8 cellular contexts compared by ENCODE assay signal in genomic region chr3:48899298-48899697, GRCh38. TPM values are rescaled to one million over a fixed set of nuclear protein-coding genes. Genes with fewer than 3 reads are reported as not detected.
DNase-seq lines count a peak whose midpoint lies in the region; ATAC-seq, FAIRE-seq and TF ChIP-seq lines count a peak whose summit lies in the region.

No MANE protein-coding gene starts in this region.

- H3K27ac ChIP-seq in SJCRH30 (no peak overlapping the region), endodermal cell (ENCODE audit: low read depth, low read length) (no peak overlapping the region), gastrocnemius medialis (peak overlapping the region; percentile 83 to 92 (median 86))

- H3K27ac Mint-ChIP-seq in endodermal cell = peak overlapping the region; percentile 87

- H3K27me3 ChIP-seq in SJCRH30 (no peaks in the 10 kb centered on the region), endodermal cell (ENCODE audit: control insufficient read depth, insufficient read depth, low read length, poor library complexity, severe bottlenecking) (no peaks in the 10 kb centered on the region), gastrocnemius medialis (no peaks in the 10 kb centered on the region)

- in situ Hi-C loops in gastrocnemius medialis (cut with MboI; ENCODE audit: low sequenced_read_pairs in 4 of 4) = no loop called here

- TF ChIP-seq POLR2A in gastrocnemius medialis (IDR thresholded peaks at IDR 0.05) = no peak

- intact Hi-C loops in gastrocnemius medialis (cut with DNase I; ENCODE audit: low total_unique reads) = no loop called here

- H3K4me3 ChIP-seq in SJCRH30 = peak overlapping the region; percentile 68
- peak overlapping the region; percentile 90 for H3K4me3 ChIP-seq in endodermal cell (ENCODE audit: low read length)
- H3K4me3 ChIP-seq in gastrocnemius medialis = peak overlapping the region in 2 of 4 donors; percentile 78 to 91

- DNase-seq in GM19239 (ENCODE audit: insufficient read length, low spot score) (no peak), SJCRH30 (no peak), endodermal cell (no peak), gastrocnemius medialis (no peak), UCSD-AML1 (lab: John Stamatoyannopoulos, UW; ENCODE audit: unreplicated experiment) (no peak), DMS79 treated with DMSO at 0.1 percent for 48 hours (lab: John Stamatoyannopoulos, UW) (no peak), left lobe of liver (ENCODE audit: low spot score) (no peak)

- peak; percentile 76 for FAIRE-seq in GM19239 (lab: Jason Lieb, UNC)

- H3K9me3 Mint-ChIP-seq in endodermal cell = no peaks in the 10 kb centered on the region

- H3K36me3 Mint-ChIP-seq in endodermal cell (ENCODE audit: low read depth) = no peaks in the 10 kb centered on the region

- TF ChIP-seq CTCF in endodermal cell (conservative IDR thresholded peaks at IDR 0.05) = no peak
- TF ChIP-seq CTCF in gastrocnemius medialis (IDR thresholded peaks at IDR 0.05 in 4 of 5, conservative IDR thresholded peaks at IDR 0.05 in 1 of 5) = no peak

- H3K4me1 ChIP-seq in SJCRH30 (peaks cover 4% of the 10 kb centered on the region; the same call in 1 of the 2 replicates), endodermal cell (ENCODE audit: control insufficient read depth, insufficient read depth, low read length) (no peaks in the 10 kb centered on the region), gastrocnemius medialis (peaks cover 13 to 21% of the 10 kb centered on the region in 2 donors)

- no peak for ATAC-seq in gastrocnemius medialis
- ATAC-seq in left lobe of liver = no peak
- no peak for ATAC-seq in HG03045 (IDR thresholded peaks at IDR 0.05; ENCODE audit: unreplicated experiment)

- H3K9ac ChIP-seq in endodermal cell (ENCODE audit: extremely low read depth, low read length, poor library complexity, severe bottlenecking) = no peak overlapping the region

- H3K36me3 ChIP-seq in SJCRH30 (no peaks in the 10 kb centered on the region), endodermal cell (ENCODE audit: control insufficient read depth, insufficient read depth, low read length) (no peaks in the 10 kb centered on the region), gastrocnemius medialis (no peaks in the 10 kb centered on the region)

- H3K4me3 Mint-ChIP-seq in endodermal cell = peak overlapping the region; percentile 89

- peaks cover 10% of the 10 kb centered on the region for H3K4me1 Mint-ChIP-seq in endodermal cell

- H3K9me3 ChIP-seq in SJCRH30 (replicated peaks) = no peaks in the 10 kb centered on the region
- H3K9me3 ChIP-seq in endodermal cell (ENCODE audit: control insufficient read depth, low read length) = no peaks in the 10 kb centered on the region
- H3K9me3 ChIP-seq in gastrocnemius medialis = no peaks in the 10 kb centered on the region

- WGBS in endodermal cell (ENCODE audit: insufficient coverage in 1 of 2, insufficient read length in 1 of 2), 2 experiments = 87 to 96% methylated on average over 3 to 4 of the region's 4 CpGs

- no peaks in the 10 kb centered on the region for H3K27me3 Mint-ChIP-seq in endodermal cell (ENCODE audit: insufficient read depth)

RNA-seq across cellular contexts. Expression of gene SLC25A20, which starts 0.6 kb away (rescaled TPM):
- 6.8 and 7.0 TPM in 2 replicates for total RNA-seq in SJCRH30 (2014; rRNA removed; shearing (Covaris generic))
- total RNA-seq in endodermal cell = 1 to 10 TPM; 5.0 to 6.7 TPM
- polyA plus RNA-seq in endodermal cell (2013, experiment 1 of 2) = 10.5 TPM
- 8.4 TPM for polyA plus RNA-seq in endodermal cell (2013, experiment 2 of 2)
- total RNA-seq in gastrocnemius medialis = 100 to 1,000 TPM in 1 of 4 donors, 10 to 100 TPM in 3; 67.8 to 110 (median 83.4) TPM
- 84.1 TPM for total RNA-seq in left lobe of liver

RNA-seq across cellular contexts. Expression of gene ARIH2, which starts 19.3 kb away (rescaled TPM):
- 86.5 and 100 TPM in 2 replicates for total RNA-seq in SJCRH30 (2014; rRNA removed; shearing (Covaris generic))
- total RNA-seq in endodermal cell (100 to 1,000 TPM in 1 of 2 donors, 10 to 100 TPM in 1; 86.6 to 113 TPM), gastrocnemius medialis (100 to 1,000 TPM; 118 to 176 (median 143) TPM), left lobe of liver (41.0 TPM)
- polyA plus RNA-seq in endodermal cell (2013, experiment 1 of 2) = 65.9 TPM
- polyA plus RNA-seq in endodermal cell (2013, experiment 2 of 2) = 65.7 TPM

RNA-seq across cellular contexts. Expression of gene PRKAR2A, which starts 51.6 kb away (rescaled TPM):
- 45.0 and 46.5 TPM in 2 replicates for total RNA-seq in SJCRH30 (2014; rRNA removed; shearing (Covaris generic))
- total RNA-seq in endodermal cell = 10 to 100 TPM; 38.9 to 41.2 TPM
- 23.1 TPM for polyA plus RNA-seq in endodermal cell (2013, experiment 1 of 2)
- 23.4 TPM for polyA plus RNA-seq in endodermal cell (2013, experiment 2 of 2)
- total RNA-seq in gastrocnemius medialis = 10 to 100 TPM; 62.2 to 97.1 (median 80.2) TPM
- 46.6 TPM for total RNA-seq in left lobe of liver

Comparison
In these comparisons a context has a peak if more than half of its experiments do, and no peak if none do; other contexts are left out.
1. H3K27ac ChIP-seq: peak in gastrocnemius medialis (4 of 4); none in SJCRH30 (single experiment) and endodermal cell (single experiment).